In the genomic region with DNA sequence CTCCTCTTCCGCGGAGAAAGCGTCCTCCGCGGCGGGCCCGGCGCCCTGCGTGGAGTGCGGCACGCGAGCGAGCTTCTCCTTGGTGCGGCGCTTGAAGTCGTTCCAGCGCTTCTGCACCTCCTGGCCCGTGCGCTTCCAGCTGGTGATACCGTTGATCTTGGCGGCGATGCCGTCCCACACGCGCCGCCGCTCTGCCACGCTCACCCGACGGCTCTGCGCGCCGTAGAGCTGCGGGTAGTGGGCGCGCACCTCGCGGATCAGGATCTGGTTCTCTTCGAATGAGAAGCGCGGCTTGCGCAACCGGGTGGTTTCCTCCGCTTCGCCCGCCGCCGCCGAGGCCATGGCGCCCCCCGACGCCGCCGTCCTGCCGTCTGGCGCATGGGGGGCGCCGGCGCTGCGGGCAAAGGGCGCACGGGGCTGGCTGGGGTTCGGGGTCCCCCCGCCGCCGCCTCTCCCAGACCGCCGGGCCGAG, we compare ENCODE assay signal across 8 cellular contexts. TPM values are rescaled to one million over a fixed set of nuclear protein-coding genes. Genes with fewer than 3 reads are reported as not detected.
DNase-seq lines count a peak whose midpoint lies in the region; ATAC-seq and TF ChIP-seq lines count a peak whose summit lies in the region.

No MANE protein-coding gene starts in this region.

- peaks cover 15% of the 10 kb centered on the region for H3K23me2 ChIP-seq in H9 (ENCODE audit: insufficient read length, low read depth, low read length, poor library complexity, severe bottlenecking)

- CTCF ChIA-PET in activated CD8-positive, alpha-beta T cell treated with anti-CD3 and anti-CD28 coated beads for 36 hours (lab: Charles Lee), result interaction anchor here (1.0 to 2.4 kb wide), 8 partner anchors 19 to 642 kb away, joined by 3 to 14 read pairs (median 4); partner anchors contain the start of genes FOXA3 and SIX5

- H3K9me3 ChIP-seq in H9 (ENCODE audit: control insufficient read depth, low read depth, low read length) (no peaks in the 10 kb centered on the region), ovary (no peaks in the 10 kb centered on the region)

- peaks cover 17% of the 10 kb centered on the region for H3K27me3 Mint-ChIP-seq in H9 (ENCODE audit: low read depth)
- no peaks in the 10 kb centered on the region for H3K27me3 Mint-ChIP-seq in activated CD8-positive, alpha-beta T cell treated with anti-CD3 and anti-CD28 coated beads for 36 hours

- intact Hi-C loops in activated CD8-positive, alpha-beta T cell treated with anti-CD3 and anti-CD28 coated beads for 36 hours (cut with micrococcal nuclease), result no loop called here
- intact Hi-C loops in ovary (cut with DNase I), result no loop called here

- DNase-seq in H9 (peak; percentile 32), fibroblast of peridontal ligament (ENCODE audit: extremely low read depth) (peak; percentile 27), ovary (peak; percentile 40 to 71 (median 61)), glomerular visceral epithelial cell (ENCODE audit: extremely low spot score) (no peak), pons (ENCODE audit: low spot score) (no peak)
- peak; percentile 61 for DNase-seq in activated CD8-positive, alpha-beta T cell treated with anti-CD3 and anti-CD28 coated beads for 36 hours

- H4K91ac ChIP-seq in H9 (ENCODE audit: insufficient read length, low read depth, low read length), result no peak overlapping the region

- H3K18ac ChIP-seq in H9 (ENCODE audit: insufficient read length, low read depth, low read length), result no peak overlapping the region

- no peak overlapping the region for H2BK12ac ChIP-seq in H9 (ENCODE audit: insufficient read length, low read depth, low read length)

- peaks cover 7 to 12% of the 10 kb centered on the region in 2 experiments for H3K4me1 Mint-ChIP-seq in H9
- peaks cover 13% of the 10 kb centered on the region for H3K4me1 Mint-ChIP-seq in activated CD8-positive, alpha-beta T cell treated with anti-CD3 and anti-CD28 coated beads for 36 hours (ENCODE audit: low read depth)

- H4K20me1 ChIP-seq in H9 (ENCODE audit: control insufficient read depth, insufficient read depth, insufficient read length), result no peaks in the 10 kb centered on the region

- peak overlapping the region; percentile 83 for H3K4me2 ChIP-seq in H9 (ENCODE audit: insufficient read depth, insufficient read length, low read length)

- H3K36me3 ChIP-seq in ACC112 (ENCODE audit: insufficient read depth, low read length) (no peaks in the 10 kb centered on the region), ovary (no peaks in the 10 kb centered on the region)

- ATAC-seq in activated CD8-positive, alpha-beta T cell treated with anti-CD3 and anti-CD28 coated beads for 36 hours, result no peak
- ATAC-seq in HG02588 (IDR thresholded peaks at IDR 0.05; ENCODE audit: unreplicated experiment), result no peak

- no peak overlapping the region for H3K27ac ChIP-seq in ACC112 (ENCODE audit: low read depth, low read length)
- no peak overlapping the region for H3K27ac ChIP-seq in H9 (ENCODE audit: insufficient read length, low read depth, low read length)
- H3K27ac ChIP-seq in ovary, result peak overlapping the region in 1 of 2 donors; percentile 35

- no peak for TF ChIP-seq EP300 in ovary (IDR thresholded peaks at IDR 0.05)

- H3K56ac ChIP-seq in H9 (ENCODE audit: insufficient read length, low read depth, low read length), result no peak overlapping the region

- H3K4me1 ChIP-seq in ACC112 (ENCODE audit: control insufficient read depth, insufficient read depth, low read length, unreplicated experiment), result peaks cover 2% of the 10 kb centered on the region
- no peaks in the 10 kb centered on the region for H3K4me1 ChIP-seq in H9 (ENCODE audit: insufficient read depth, low read length)
- peaks cover 5% of the 10 kb centered on the region for H3K4me1 ChIP-seq in ovary (ENCODE audit: insufficient read depth)

- no peaks in the 10 kb centered on the region for H3K79me1 ChIP-seq in H9 (ENCODE audit: insufficient read depth, low read depth, low read length, poor library complexity, severe bottlenecking)

- H2BK120ac ChIP-seq in H9 (ENCODE audit: low read depth, low read length, poor library complexity, severe bottlenecking), result no peak overlapping the region

- H3K27me3 ChIP-seq in ACC112 (ENCODE audit: insufficient read depth, low read length) (no peaks in the 10 kb centered on the region), H9 (ENCODE audit: insufficient read depth, low read length) (peaks cover 4% of the 10 kb centered on the region; the same call in 1 of the 2 replicates), ovary (no peaks in the 10 kb centered on the region)

- H2AFZ ChIP-seq in ACC112 (ENCODE audit: low read length, unreplicated experiment) (peak overlapping the region; percentile 38), H9 (ENCODE audit: low read length) (no peak overlapping the region)

- no CpG with 5 or more reads among the region's 69 CpGs for WGBS in H9 (ENCODE audit: extremely low coverage, insufficient read length, low lambda C conversion rate)
- WGBS in ovary, 3 donors, result 3 to 11% (median 4%) methylated on average over 23 to 69 of the region's 69 CpGs

- TF ChIP-seq POLR2A in ovary (IDR thresholded peaks at IDR 0.05), result no peak

- H3K4me3 Mint-ChIP-seq in H9, result peak overlapping the region; percentile 65 to 78
- peak overlapping the region; percentile 83 for H3K4me3 Mint-ChIP-seq in activated CD8-positive, alpha-beta T cell treated with anti-CD3 and anti-CD28 coated beads for 36 hours

- H2BK15ac ChIP-seq in H9 (ENCODE audit: low read depth, low read length), result no peak overlapping the region

- no peak overlapping the region for H3T11ph ChIP-seq in H9 (ENCODE audit: low read length)

- no peak overlapping the region for H3K23ac ChIP-seq in H9 (ENCODE audit: insufficient read length, low read depth, low read length)

- no peak overlapping the region for H3K27ac Mint-ChIP-seq in H9
- no peak overlapping the region for H3K27ac Mint-ChIP-seq in activated CD8-positive, alpha-beta T cell treated with anti-CD3 and anti-CD28 coated beads for 36 hours

- no peak overlapping the region for H3K14ac ChIP-seq in H9 (ENCODE audit: insufficient read depth, low read length)

- POLR2A ChIA-PET in activated CD8-positive, alpha-beta T cell treated with anti-CD3 and anti-CD28 coated beads for 36 hours (lab: Charles Lee), result interaction anchor here (1.1 to 2.3 kb wide), 6 partner anchors 9 to 38 kb away, joined by 3 to 8 read pairs (median 4); partner anchors contain the start of genes FOXA3, IRF2BP1 and SYMPK

- H3K36me3 Mint-ChIP-seq in H9 (ENCODE audit: insufficient read depth in 1 of 3, low read depth in 3 of 3), result peaks cover 8 to 25% (median 25%) of the 10 kb centered on the region in 3 experiments
- H3K36me3 Mint-ChIP-seq in activated CD8-positive, alpha-beta T cell treated with anti-CD3 and anti-CD28 coated beads for 36 hours (ENCODE audit: low read depth), result peaks cover 11% of the 10 kb centered on the region

- H3K4ac ChIP-seq in H9 (ENCODE audit: low read depth, low read length), result no peak overlapping the region

- H2BK20ac ChIP-seq in H9 (ENCODE audit: low read depth, low read length, poor library complexity, severe bottlenecking), result no peak overlapping the region

- H2BK5ac ChIP-seq in H9 (ENCODE audit: insufficient read length, low read length), result no peak overlapping the region

- no peak overlapping the region for H4K5ac ChIP-seq in H9 (ENCODE audit: insufficient read length, low read depth, low read length)

- H4K8ac ChIP-seq in H9 (replicated peaks; ENCODE audit: insufficient read length, low read depth, low read length), result no peak overlapping the region

- H2AK5ac ChIP-seq in H9 (ENCODE audit: insufficient read length, low read length), result no peak overlapping the region

- H3K9me3 Mint-ChIP-seq in H9, result no peaks in the 10 kb centered on the region
- no peaks in the 10 kb centered on the region for H3K9me3 Mint-ChIP-seq in activated CD8-positive, alpha-beta T cell treated with anti-CD3 and anti-CD28 coated beads for 36 hours

- no peak overlapping the region for H3K9ac ChIP-seq in H9 (ENCODE audit: extremely low read depth, insufficient read length, low read length)

- TF ChIP-seq CTCF in H9 (conservative IDR thresholded peaks at IDR 0.05), result no peak
- no peak for TF ChIP-seq CTCF in activated CD8-positive, alpha-beta T cell treated with anti-CD3 and anti-CD28 coated beads for 36 hours (IDR thresholded peaks at IDR 0.05)
- TF ChIP-seq CTCF in ovary (IDR thresholded peaks at IDR 0.05), result no peak

- H3K4me3 ChIP-seq in ACC112 (ENCODE audit: low read depth, low read length) (peak overlapping the region; percentile 73), ovary (peak overlapping the region; percentile 62)

- H3K79me2 ChIP-seq in ACC112 (ENCODE audit: control insufficient read depth, insufficient read depth, low read length, unreplicated experiment) (no peaks in the 10 kb centered on the region), H9 (ENCODE audit: insufficient read depth, low read length) (no peaks in the 10 kb centered on the region)

RNA-seq across cellular contexts. Expression of gene MYPOP, which starts 0.9 kb away (rescaled TPM):
- total RNA-seq in H9 (2021) (9.0 and 9.5 TPM in 2 replicates), ovary (1 to 10 TPM; 3.0 to 9.1 (median 7.0) TPM)
- total RNA-seq in activated CD8-positive, alpha-beta T cell treated with anti-CD3 and anti-CD28 coated beads for 36 hours, result 1 to 10 TPM; 4.1 to 5.0 TPM
- 1 to 10 TPM; 4.2 to 4.4 TPM for polyA plus RNA-seq in ovary

RNA-seq across cellular contexts. Expression of gene NANOS2, which starts 13.1 kb away (rescaled TPM):
- total RNA-seq in H9 (2021) (not detected in 2 replicates), ovary (not detected)
- not detected for total RNA-seq in activated CD8-positive, alpha-beta T cell treated with anti-CD3 and anti-CD28 coated beads for 36 hours
- polyA plus RNA-seq in ovary, result not detected

RNA-seq across cellular contexts. Expression of gene IRF2BP1, which starts 15.5 kb away (rescaled TPM):
- 28.2 and 29.3 TPM in 2 replicates for total RNA-seq in H9 (2021)
- total RNA-seq in activated CD8-positive, alpha-beta T cell treated with anti-CD3 and anti-CD28 coated beads for 36 hours, result 10 to 100 TPM; 15.3 to 17.2 TPM
- total RNA-seq in ovary, result 10 to 100 TPM; 30.4 to 59.4 (median 41.4) TPM
- 10 to 100 TPM in 1 of 2 donors, 1 to 10 TPM in 1; 2.7 to 29.5 TPM for polyA plus RNA-seq in ovary

RNA-seq across cellular contexts. Expression of gene FOXA3, which starts 37.3 kb away (rescaled TPM):
- total RNA-seq in H9 (2021), result 22.2 and 24.9 TPM in 2 replicates
- under 1 TPM in 1 of 2 experiments, not detected in 1; 0.36 TPM for total RNA-seq in activated CD8-positive, alpha-beta T cell treated with anti-CD3 and anti-CD28 coated beads for 36 hours
- under 1 TPM in 1 of 7 donors, not detected in 6; 0.26 TPM for total RNA-seq in ovary
- polyA plus RNA-seq in ovary, result under 1 TPM in 1 of 2 donors, not detected in 1; 0.04 TPM

RNA-seq across cellular contexts. Expression of gene SYMPK, which starts 38.5 kb away (rescaled TPM):
- total RNA-seq in H9 (2021) (104 and 113 TPM in 2 replicates), ovary (10 to 100 TPM; 24.8 to 61.9 (median 52.2) TPM)
- 100 to 1,000 TPM in 1 of 2 experiments, 10 to 100 TPM in 1; 96.8 to 114 TPM for total RNA-seq in activated CD8-positive, alpha-beta T cell treated with anti-CD3 and anti-CD28 coated beads for 36 hours
- polyA plus RNA-seq in ovary, result 10 to 100 TPM; 37.7 to 41.9 TPM

Comparison
In these comparisons a context has a peak if more than half of its experiments do, and no peak if none do; other contexts are left out.
1. DNase-seq: peak in H9 (single experiment), activated CD8-positive, alpha-beta T cell treated with anti-CD3 and anti-CD28 coated beads for 36 hours (single experiment), fibroblast of peridontal ligament (single experiment) and ovary (5 of 5); none in glomerular visceral epithelial cell (single experiment) and pons (single experiment).